In genomic region chr19:47495478-47496372, GRCh38 we compare ENCODE assay signal across 1 cellular context.
TF ChIP-seq lines count a peak whose summit lies in the region.

No MANE protein-coding gene starts in this region.

TF ChIP-seq in GM23338, 12 proteins besides CTCF, POLR2A, EP300 and RAD21 (continued from another document):
- TF ChIP-seq ZNF462 (CRISPR knock-in tag; IDR thresholded peaks at IDR 0.05) (no peak), JUNB (IDR thresholded peaks at IDR 0.05; ENCODE audit: unreplicated experiment) (no peak), REST (IDR thresholded peaks at IDR 0.05; ENCODE audit: unreplicated experiment) (no peak), ZNF114 (CRISPR knock-in tag; IDR thresholded peaks at IDR 0.05) (no peak), STAT1 (IDR thresholded peaks at IDR 0.05; ENCODE audit: unreplicated experiment) (no peak), NANOG (IDR thresholded peaks at IDR 0.05; ENCODE audit: borderline replicate concordance) (no peak), ZNF331 (CRISPR knock-in tag; IDR thresholded peaks at IDR 0.05; ENCODE audit: low read depth) (no peak), EZH2 (IDR thresholded peaks at IDR 0.05; ENCODE audit: low read depth, unreplicated experiment) (no peak)
